9 cellular contexts compared by ENCODE assay signal in genomic region chr10:110409926-110410325, GRCh38.
DNase-seq lines count a peak whose midpoint lies in the region; ATAC-seq and TF ChIP-seq lines count a peak whose summit lies in the region.
"Had no signal": no experiment of that assay in that cellular context is flagged by ENCODE, and none has a peak within 500 bp of the region (broad histone marks: within the 10 kb centered on the region; RNA-seq: fewer than 3 reads in every experiment).

No MANE protein-coding gene starts in this region.

- ATAC-seq in GM18505 (IDR thresholded peaks at IDR 0.05; ENCODE audit: unreplicated experiment) (peak; percentile 25), GM21786 (IDR thresholded peaks at IDR 0.05; ENCODE audit: unreplicated experiment) (peak; percentile 24)

- H3K27me3 ChIP-seq in right atrium auricular region: no peaks in the 10 kb centered on the region

- TF ChIP-seq CTCF in mesothelial cell of epicardium (IDR thresholded peaks at IDR 0.05; ENCODE audit: unreplicated experiment) (no peak), right atrium auricular region (IDR thresholded peaks at IDR 0.05) (no peak)

- peak; percentile 13 to 43 for DNase-seq in NOMO-1 (lab: John Stamatoyannopoulos, UW; ENCODE audit: unreplicated experiment in 2 of 2)
- DNase-seq in mesothelial cell of epicardium (ENCODE audit: low spot score in 2 of 2, unreplicated experiment in 2 of 2): no peak
- DNase-seq in NCI-H1092 (lab: John Stamatoyannopoulos, UW): no peak
- DNase-seq in right atrium auricular region (ENCODE audit: low spot score): no peak
- DNase-seq in amygdala (lab: John Stamatoyannopoulos, UW): no peak
- DNase-seq in activated T-cell treated with anti-CD3 and anti-CD28 coated beads for 4 hours: no peak
- DNase-seq: NK-92 treated with Interleukin-12 subunit alpha and Interleukin-12 subunit beta, amount 100 ng/mL, for 24 hours had no signal

- H3K4me1 ChIP-seq in right atrium auricular region: peaks cover 0 to 30% of the 10 kb centered on the region in 2 donors

- no peak overlapping the region for H3K4me3 Mint-ChIP-seq in mesothelial cell of epicardium

- no peaks in the 10 kb centered on the region for H3K36me3 Mint-ChIP-seq in mesothelial cell of epicardium

- H3K4me1 Mint-ChIP-seq in mesothelial cell of epicardium: peaks cover 68% of the 10 kb centered on the region

- no peaks in the 10 kb centered on the region for H3K36me3 ChIP-seq in right atrium auricular region

- H3K9me3 Mint-ChIP-seq in mesothelial cell of epicardium: no peaks in the 10 kb centered on the region

- H3K9me3 ChIP-seq in right atrium auricular region: no peaks in the 10 kb centered on the region

- TF ChIP-seq POLR2A in GM18505 (IDR thresholded peaks at IDR 0.05; ENCODE audit: borderline replicate concordance, extremely low read depth, insufficient read depth, insufficient read length): peak; percentile 31

- no peak overlapping the region for H3K4me3 ChIP-seq in right atrium auricular region

- peak overlapping the region in 1 of 2 donors; percentile 43 for H3K27ac ChIP-seq in right atrium auricular region

- no peaks in the 10 kb centered on the region for H3K27me3 Mint-ChIP-seq in mesothelial cell of epicardium (ENCODE audit: low read depth)

- H3K27ac Mint-ChIP-seq in mesothelial cell of epicardium: peak overlapping the region; percentile 98

Comparison
In these comparisons a context has a peak if more than half of its experiments do, and no peak if none do; other contexts are left out.
1. DNase-seq: peak in NOMO-1 (2 of 2); none in mesothelial cell of epicardium (0 of 2), NCI-H1092 (single experiment), right atrium auricular region (single experiment), amygdala (0 of 56) and activated T-cell treated with anti-CD3 and anti-CD28 coated beads for 4 hours (single experiment).